In genomic region chr5:90410178-90410762, GRCh38 we compare ENCODE assay signal across 8 cellular contexts. TPM values are rescaled to one million over a fixed set of nuclear protein-coding genes. Genes with fewer than 3 reads are reported as not detected.
DNase-seq lines count a peak whose midpoint lies in the region; ATAC-seq and TF ChIP-seq lines count a peak whose summit lies in the region.

No MANE protein-coding gene starts in this region.

- H3K9me3 ChIP-seq in DND-41 (ENCODE audit: insufficient read depth, low read length, severe bottlenecking) (no peaks in the 10 kb centered on the region), esophagus (ENCODE audit: control insufficient read depth in 2 of 2, insufficient read depth in 1 of 2, low read depth in 1 of 2, low read length in 1 of 2) (no peaks in the 10 kb centered on the region), psoas muscle (no peaks in the 10 kb centered on the region)

- intact Hi-C loops in psoas muscle (cut with DNase I) = loop anchor here in 1 of 2 donors (5.0 kb wide), 1 partner anchor 62 kb away; the partner anchor contains the start of genes MBLAC2 and POLR3G

- H3K36me3 ChIP-seq in DND-41 (ENCODE audit: insufficient read depth, low read length) (peaks cover 14% of the 10 kb centered on the region), esophagus (ENCODE audit: control insufficient read depth in 2 of 2, insufficient read depth in 2 of 2, low read length in 1 of 2) (no peaks in the 10 kb centered on the region), psoas muscle (ENCODE audit: insufficient read depth in 1 of 2, low read depth in 1 of 2) (peaks cover 0 to 12% of the 10 kb centered on the region in 2 donors)

- no peak for DNase-seq in DND-41
- peak; percentile 51 for DNase-seq in NCI-H748 treated with DMSO at 0.1 percent for 48 hours (lab: John Stamatoyannopoulos, UW)
- no peak for DNase-seq in psoas muscle
- no peak for DNase-seq in NCI-H524 treated with DMSO at 0.1 percent for 48 hours (lab: John Stamatoyannopoulos, UW)
- no peak for DNase-seq in globus pallidus (ENCODE audit: low spot score)
- DNase-seq in iPS-NIHi7 (ENCODE audit: extremely low spot score) = no peak

- peaks cover 28% of the 10 kb centered on the region for H3K79me2 ChIP-seq in DND-41 (ENCODE audit: insufficient read depth, low read length)

- no peaks in the 10 kb centered on the region for H4K20me1 ChIP-seq in DND-41 (ENCODE audit: insufficient read depth, low read length)

- TF ChIP-seq CTCF in DND-41 (IDR thresholded peaks at IDR 0.05; ENCODE audit: borderline replicate concordance, extremely low read depth, low read length, poor library complexity, severe bottlenecking) = no peak
- TF ChIP-seq CTCF in psoas muscle (IDR thresholded peaks at IDR 0.05) = no peak

- H3K27me3 ChIP-seq in DND-41 (ENCODE audit: insufficient read depth, low read length, poor library complexity) (no peaks in the 10 kb centered on the region), esophagus (ENCODE audit: control insufficient read depth in 1 of 2, insufficient read depth in 2 of 2, low read length in 2 of 2) (no peaks in the 10 kb centered on the region), psoas muscle (ENCODE audit: insufficient read depth in 3 of 3, low read length in 2 of 3) (no peaks in the 10 kb centered on the region)

- peak overlapping the region; percentile 74 for H3K4me2 ChIP-seq in DND-41 (ENCODE audit: insufficient read depth, low read length)

- ATAC-seq in DND-41 (ENCODE audit: insufficient read depth, low read depth) = no peak
- peak in 1 of 4 donors; percentile 0 for ATAC-seq in psoas muscle
- no peak for ATAC-seq in HG02623 (IDR thresholded peaks at IDR 0.05; ENCODE audit: unreplicated experiment)

- WGBS in esophagus, 2 donors = 2% methylated on average over 10 of the region's 10 CpGs
- 2% methylated on average over 10 of the region's 10 CpGs for WGBS in psoas muscle, 3 donors

- H3K4me1 ChIP-seq in DND-41 (ENCODE audit: insufficient read depth, low read length) = peaks cover 37% of the 10 kb centered on the region
- no peaks in the 10 kb centered on the region for H3K4me1 ChIP-seq in esophagus (ENCODE audit: control insufficient read depth in 2 of 2, insufficient read depth in 2 of 2, low read length in 1 of 2)
- peaks cover 15% of the 10 kb centered on the region for H3K4me1 ChIP-seq in psoas muscle

- H3K9ac ChIP-seq in DND-41 (ENCODE audit: low read depth, low read length) = peak overlapping the region; percentile 92

- H3K4me3 ChIP-seq in DND-41 (ENCODE audit: low read depth in 1 of 2, low read length in 2 of 2) (peak overlapping the region; percentile 71 to 81), esophagus (ENCODE audit: low read depth in 1 of 2, low read length in 2 of 2) (peak overlapping the region; percentile 75 to 92), psoas muscle (peak overlapping the region; percentile 90)

- peak overlapping the region; percentile 96 for H3K27ac ChIP-seq in DND-41 (ENCODE audit: low read length)
- peak overlapping the region; percentile 97 to 98 for H3K27ac ChIP-seq in esophagus (ENCODE audit: low read depth in 2 of 2, low read length in 1 of 2)
- H3K27ac ChIP-seq in psoas muscle = peak overlapping the region; percentile 98

- H2AFZ ChIP-seq in DND-41 (ENCODE audit: low read depth, low read length) = peak overlapping the region; percentile 89

RNA-seq across cellular contexts. Expression of gene CETN3, which starts 0.7 kb away (rescaled TPM):
- polyA plus RNA-seq in esophagus (10 to 100 TPM; 19.8 to 21.0 TPM), psoas muscle (10 to 100 TPM in 2 of 3 donors, 1 to 10 TPM in 1; 9.9 to 11.2 (median 11.0) TPM)
- 10 to 100 TPM in 2 of 4 donors, 1 to 10 TPM in 2; 6.2 to 11.1 (median 9.8) TPM for total RNA-seq in psoas muscle
